Comparison of ENCODE assay signal across 8 cellular contexts in genomic region chr17:5281814-5282638, GRCh38. TPM values are rescaled to one million over a fixed set of nuclear protein-coding genes. Genes with fewer than 3 reads are reported as not detected.
DNase-seq lines count a peak whose midpoint lies in the region; ATAC-seq and TF ChIP-seq lines count a peak whose summit lies in the region.

RABEP1 (plus strand) TSS chr17:5282284; CDS start chr17:5282487, 203 bp downstream.

- H3K4me2 ChIP-seq in hepatocyte, result peak within 1 kb of the TSS; percentile 98

- DNase-seq in GM10266 (ENCODE audit: extremely low spot score) (peak; percentile 97), NCI-H2029 treated with DMSO at 0.1 percent for 48 hours (lab: John Stamatoyannopoulos, UW) (peak; percentile 24), T1000 (lab: John Stamatoyannopoulos, UW) (peak; percentile 87), astrocyte of the cerebellum (ENCODE audit: low read depth) (peak; percentile 69), hepatocyte (ENCODE audit: low spot score) (peak; percentile 95), retina (peak; percentile 87), aorta (peak; percentile 95 to 98)

- H4K20me1 ChIP-seq in hepatocyte (ENCODE audit: insufficient read depth, poor library complexity, severe bottlenecking), result peaks cover 33% of the 10 kb centered on the region

- peak; percentile 86 for ATAC-seq in HG02759 (IDR thresholded peaks at IDR 0.05; ENCODE audit: unreplicated experiment)
- peak; percentile 97 for ATAC-seq in aorta (ENCODE audit: low FRiP score)

- intact Hi-C loops in aorta (cut with DNase I), result loop anchor here in 1 of 2 donors (2.0 kb wide), 1 partner anchor 17 kb away; no protein-coding TSS in a partner anchor

- peak within 1 kb of the TSS; percentile 64 for H3K4me3 ChIP-seq in astrocyte of the cerebellum (ENCODE audit: low read depth, low read length)
- peak within 1 kb of the TSS; percentile 96 for H3K4me3 ChIP-seq in hepatocyte
- peak within 1 kb of the TSS; percentile 89 to 100 for H3K4me3 ChIP-seq in aorta (ENCODE audit: low read length in 2 of 2)

- WGBS in hepatocyte (ENCODE audit: low lambda C conversion rate, missing lambda C conversion rate), result 1% methylated on average over 30 of the region's 97 CpGs
- WGBS in aorta, 2 donors, result 1% methylated on average over 77 to 97 of the region's 97 CpGs

- H2AFZ ChIP-seq in hepatocyte, result peak within 1 kb of the TSS; percentile 93

- in situ Hi-C loops in astrocyte of the cerebellum (cut with HindIII; ENCODE audit: low sequenced_read_pairs), result no loop called here

- no peaks in the 10 kb centered on the region for H3K9me2 ChIP-seq in hepatocyte (replicated peaks; ENCODE audit: insufficient read depth)

- no peaks in the 10 kb centered on the region for H3K27me3 ChIP-seq in hepatocyte
- H3K27me3 ChIP-seq in aorta (ENCODE audit: control insufficient read depth in 1 of 2, insufficient read depth in 2 of 2, low read length in 1 of 2), result no peaks in the 10 kb centered on the region

- H3K27ac ChIP-seq in hepatocyte, result peak within 1 kb of the TSS; percentile 98
- H3K27ac ChIP-seq in aorta (ENCODE audit: low read depth in 1 of 2, low read length in 2 of 2), result peak within 1 kb of the TSS in 1 of 2 donors; percentile 69

- TF ChIP-seq CTCF in GM10266 (IDR thresholded peaks at IDR 0.05; ENCODE audit: control insufficient read depth, insufficient read depth, low read depth, missing control alignments) (no peak), astrocyte of the cerebellum (IDR thresholded peaks at IDR 0.05; ENCODE audit: low read depth, low read length, missing control alignments) (no peak), hepatocyte (IDR thresholded peaks at IDR 0.05; ENCODE audit: poor library complexity) (no peak)

- H3K36me3 ChIP-seq in hepatocyte (replicated peaks; ENCODE audit: insufficient read depth, low read depth) (no peaks in the 10 kb centered on the region), aorta (ENCODE audit: control insufficient read depth in 1 of 2, insufficient read depth in 2 of 2, low read length in 1 of 2) (no peaks in the 10 kb centered on the region)

- H3K79me2 ChIP-seq in hepatocyte, result peaks cover 44% of the 10 kb centered on the region

- H3K4me1 ChIP-seq in hepatocyte (ENCODE audit: insufficient read depth) (peaks cover 15% of the 10 kb centered on the region), aorta (ENCODE audit: control insufficient read depth in 1 of 2, insufficient read depth in 2 of 2, low read length in 2 of 2) (peaks cover 2 to 6% of the 10 kb centered on the region in 2 donors)

- H3K9me3 ChIP-seq in hepatocyte (ENCODE audit: low read depth) (no peaks in the 10 kb centered on the region), aorta (ENCODE audit: control insufficient read depth, low read length) (no peaks in the 10 kb centered on the region)

RNA-seq across cellular contexts. Expression of gene RABEP1, which starts in this region (rescaled TPM):
- total RNA-seq in hepatocyte, result 35.2 and 47.9 TPM in 2 replicates
- polyA plus RNA-seq in hepatocyte, result 31.0 and 31.7 TPM in 2 replicates
- 10 to 100 TPM; 42.3 to 47.5 TPM for total RNA-seq in aorta
- 10 to 100 TPM; 21.1 to 26.4 TPM for polyA plus RNA-seq in aorta

Comparison
In these comparisons a context has a peak if more than half of its experiments do, and no peak if none do; other contexts are left out.
1. DNase-seq: peak in every context shown above with its lines; median percentile 97 in GM10266; 96 in aorta; 95 in hepatocyte; 87 in T1000; 87 in retina; 69 in astrocyte of the cerebellum; 24 in NCI-H2029 treated with DMSO at 0.1 percent for 48 hours.